1 cellular context compared by ENCODE assay signal in the genomic region with DNA sequence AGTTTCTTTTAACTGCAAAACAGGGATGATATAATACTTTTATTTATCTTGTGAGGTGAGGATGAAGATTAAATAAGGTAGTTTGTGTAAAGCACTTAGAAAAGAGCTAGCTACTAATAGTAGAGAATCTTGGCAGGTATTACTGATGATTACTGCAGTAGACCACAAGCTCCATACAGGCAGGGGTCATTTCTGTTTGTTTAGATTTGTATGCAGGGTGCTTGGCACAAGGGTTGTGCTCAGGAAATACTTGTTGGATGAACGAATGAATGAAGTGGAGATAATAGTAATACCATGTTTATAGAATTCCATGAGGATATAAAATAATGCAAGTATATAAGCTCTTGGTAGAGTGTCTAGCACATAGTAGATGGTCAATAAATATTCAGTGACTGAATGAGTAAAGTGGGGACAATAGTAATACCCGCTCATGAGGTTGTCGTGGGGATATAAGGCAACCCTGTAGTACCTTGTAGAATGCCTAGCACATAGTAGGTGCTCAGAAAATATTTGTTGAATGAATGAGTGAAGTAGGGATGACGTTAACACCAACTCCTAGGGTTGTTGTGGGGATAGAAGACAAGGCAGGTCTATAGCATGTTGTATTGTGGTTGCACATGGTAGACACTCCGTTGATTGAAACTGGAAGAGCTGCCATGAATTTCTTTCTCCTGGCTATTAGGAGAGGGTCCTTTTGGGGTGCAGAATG.
TF ChIP-seq lines count a peak whose summit lies in the region.

No MANE protein-coding gene starts in this region.

TF ChIP-seq in IMR-90, 13 proteins besides CTCF, POLR2A, EP300 and RAD21:
- TF ChIP-seq MXI1 (IDR thresholded peaks at IDR 0.05; ENCODE audit: borderline replicate concordance, low read depth, low read length): no peak
- TF ChIP-seq, protein P1, sequence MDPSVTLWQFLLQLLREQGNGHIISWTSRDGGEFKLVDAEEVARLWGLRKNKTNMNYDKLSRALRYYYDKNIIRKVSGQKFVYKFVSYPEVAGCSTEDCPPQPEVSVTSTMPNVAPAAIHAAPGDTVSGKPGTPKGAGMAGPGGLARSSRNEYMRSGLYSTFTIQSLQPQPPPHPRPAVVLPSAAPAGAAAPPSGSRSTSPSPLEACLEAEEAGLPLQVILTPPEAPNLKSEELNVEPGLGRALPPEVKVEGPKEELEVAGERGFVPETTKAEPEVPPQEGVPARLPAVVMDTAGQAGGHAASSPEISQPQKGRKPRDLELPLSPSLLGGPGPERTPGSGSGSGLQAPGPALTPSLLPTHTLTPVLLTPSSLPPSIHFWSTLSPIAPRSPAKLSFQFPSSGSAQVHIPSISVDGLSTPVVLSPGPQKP (IDR thresholded peaks at IDR 0.05; ENCODE audit: borderline replicate concordance, low read depth, low read length): no peak
- TF ChIP-seq MAFK (IDR thresholded peaks at IDR 0.05; ENCODE audit: low read depth, low read length): no peak
- TF ChIP-seq RCOR1 (IDR thresholded peaks at IDR 0.05; ENCODE audit: insufficient replicate concordance, low read length): no peak
- no peak for TF ChIP-seq MAZ (IDR thresholded peaks at IDR 0.05; ENCODE audit: borderline replicate concordance, low read depth, low read length)
- TF ChIP-seq, protein P2, sequence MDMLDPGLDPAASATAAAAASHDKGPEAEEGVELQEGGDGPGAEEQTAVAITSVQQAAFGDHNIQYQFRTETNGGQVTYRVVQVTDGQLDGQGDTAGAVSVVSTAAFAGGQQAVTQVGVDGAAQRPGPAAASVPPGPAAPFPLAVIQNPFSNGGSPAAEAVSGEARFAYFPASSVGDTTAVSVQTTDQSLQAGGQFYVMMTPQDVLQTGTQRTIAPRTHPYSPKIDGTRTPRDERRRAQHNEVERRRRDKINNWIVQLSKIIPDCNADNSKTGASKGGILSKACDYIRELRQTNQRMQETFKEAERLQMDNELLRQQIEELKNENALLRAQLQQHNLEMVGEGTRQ (IDR thresholded peaks at IDR 0.05; ENCODE audit: low read depth, low read length): no peak
- TF ChIP-seq CHD1 (IDR thresholded peaks at IDR 0.05; ENCODE audit: low read depth, low read length): no peak
- TF ChIP-seq BHLHE40 (IDR thresholded peaks at IDR 0.05; ENCODE audit: low read depth, low read length): no peak
- no peak for TF ChIP-seq RFX5 (IDR thresholded peaks at IDR 0.05; ENCODE audit: low read depth, low read length)
- no peak for TF ChIP-seq NFE2L2 (IDR thresholded peaks at IDR 0.05; ENCODE audit: low read depth, low read length)
- TF ChIP-seq FOS (IDR thresholded peaks at IDR 0.05; ENCODE audit: low read depth, low read length): no peak
- no peak for TF ChIP-seq CEBPB (IDR thresholded peaks at IDR 0.05; ENCODE audit: low read depth, low read length)
- TF ChIP-seq SMC3 (IDR thresholded peaks at IDR 0.05; ENCODE audit: low read depth, low read length): no peak
